8 cellular contexts compared by ENCODE assay signal in the genomic region with DNA sequence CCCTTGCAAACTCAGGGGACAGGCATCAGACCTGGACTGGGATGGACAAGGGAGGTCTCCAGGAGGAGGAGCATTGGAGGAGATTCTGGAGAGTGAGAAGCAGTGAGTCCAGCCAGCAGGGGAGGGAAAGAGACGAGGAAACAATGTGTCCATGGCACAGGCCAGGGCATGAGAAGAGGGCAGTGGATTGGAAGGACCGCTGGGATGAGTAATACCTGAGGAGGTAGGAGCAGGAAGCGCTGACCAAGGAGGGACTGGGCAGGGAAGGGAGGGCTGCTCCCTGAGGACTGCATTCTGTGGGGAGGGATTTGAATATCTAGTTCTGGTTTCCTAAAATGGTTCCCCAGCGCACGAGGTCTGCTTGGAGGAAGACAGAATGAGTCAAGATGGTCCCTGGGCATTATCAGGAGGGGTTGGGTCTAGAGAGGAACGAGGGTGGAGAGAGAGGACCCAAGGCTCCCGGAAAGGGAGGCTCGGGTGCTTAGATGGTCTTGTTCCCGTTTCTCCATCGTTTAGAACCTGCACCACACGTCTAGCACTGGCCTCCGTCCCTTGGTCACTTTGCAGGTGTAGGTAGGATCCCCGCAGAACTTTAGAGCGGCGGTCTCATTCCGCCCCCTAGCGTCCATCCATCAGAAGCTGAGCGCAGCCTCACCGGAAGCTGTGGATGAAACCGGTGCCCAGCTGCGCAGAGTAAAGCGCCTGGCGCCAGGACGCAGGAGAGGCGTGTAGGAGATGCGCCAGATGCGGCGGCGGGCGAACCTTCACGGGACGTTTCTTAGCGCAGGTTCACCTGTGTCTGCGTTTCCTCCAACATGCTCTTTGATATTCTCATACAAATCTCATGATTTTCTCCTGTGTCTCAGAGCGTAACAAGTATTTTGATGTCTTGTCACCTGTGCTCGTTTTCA.
DNase-seq lines count a peak whose midpoint lies in the region; ATAC-seq and TF ChIP-seq lines count a peak whose summit lies in the region.

No MANE protein-coding gene starts in this region.

- intact Hi-C loops in ovary (cut with DNase I), result loop anchor here in 2 of 4 donors (5.0 kb wide), 1 partner anchor 235 kb away; no protein-coding TSS in a partner anchor

- TF ChIP-seq POLR2A in ovary (IDR thresholded peaks at IDR 0.05), result no peak

- no peaks in the 10 kb centered on the region for H3K9me3 ChIP-seq in SJCRH30 (replicated peaks)
- H3K9me3 ChIP-seq in ovary, result no peaks in the 10 kb centered on the region

- no peaks in the 10 kb centered on the region for H3K4me1 ChIP-seq in SJCRH30
- peaks cover 2% of the 10 kb centered on the region for H3K4me1 ChIP-seq in ovary (ENCODE audit: insufficient read depth)

- H3K27ac ChIP-seq in SJCRH30, result no peak overlapping the region
- H3K27ac ChIP-seq in ovary, result no peak overlapping the region

- no peak overlapping the region for H3K4me3 ChIP-seq in SJCRH30
- H3K4me3 ChIP-seq in fibroblast of mammary gland (ENCODE audit: control insufficient read depth, low read depth, low read length), result no peak overlapping the region
- H3K4me3 ChIP-seq in ovary, result no peak overlapping the region

- H3K36me3 ChIP-seq in SJCRH30 (no peaks in the 10 kb centered on the region), ovary (no peaks in the 10 kb centered on the region)

- WGBS in ovary, 3 donors, result 19 to 33% (median 26%) methylated on average over 36 of the region's 36 CpGs

- TF ChIP-seq EP300 in ovary (IDR thresholded peaks at IDR 0.05), result no peak

- H3K27me3 ChIP-seq in SJCRH30, result no peaks in the 10 kb centered on the region
- no peaks in the 10 kb centered on the region for H3K27me3 ChIP-seq in ovary

- peak; percentile 39 for TF ChIP-seq CTCF in fibroblast of mammary gland (conservative IDR thresholded peaks at IDR 0.05; ENCODE audit: control insufficient read depth, insufficient read depth, low read depth, low read length)
- peak; percentile 17 to 52 (median 50) for TF ChIP-seq CTCF in ovary (IDR thresholded peaks at IDR 0.05)

- ATAC-seq in HG03108 (IDR thresholded peaks at IDR 0.05; ENCODE audit: unreplicated experiment) (no peak), HG03025 (IDR thresholded peaks at IDR 0.05; ENCODE audit: low FRiP score, unreplicated experiment) (no peak), GM19395 (IDR thresholded peaks at IDR 0.05; ENCODE audit: unreplicated experiment) (no peak)

- DNase-seq in DMS53 treated with DMSO at 0.1 percent for 48 hours (lab: John Stamatoyannopoulos, UW; ENCODE audit: unreplicated experiment) (peak; percentile 20), HT1080 (ENCODE audit: low read depth) (peak; percentile 38), SJCRH30 (peak; percentile 17 to 55), fibroblast of mammary gland (ENCODE audit: low read depth) (peak; percentile 12), ovary (peak; percentile 49 to 73 (median 60))
